In genomic region chr13:23551213-23552008, GRCh38 we compare ENCODE assay signal across 26 cellular contexts. TPM values are rescaled to one million over a fixed set of nuclear protein-coding genes. Genes with fewer than 3 reads are reported as not detected.
A peak's percentile ranks its signal among the peaks of the same experiment; 100 is the strongest.
DNase-seq lines count a peak whose midpoint lies in the region; ATAC-seq, FAIRE-seq and TF ChIP-seq lines count a peak whose summit lies in the region.
"Had no signal": no experiment of that assay in that cellular context is flagged by ENCODE, and none has a peak within 500 bp of the region (broad histone marks: within the 10 kb centered on the region; RNA-seq: fewer than 3 reads in every experiment).

No MANE protein-coding gene starts in this region.

- no peaks in the 10 kb centered on the region for H3K9me3 Mint-ChIP-seq in glutamatergic neuron (ENCODE audit: unreplicated experiment)
- H3K9me3 Mint-ChIP-seq: activated naive CD4-positive, alpha-beta T cell treated with anti-CD3 and anti-CD28 coated beads, Interleukin-2, amount 10 ng/mL, durations not matched to agents 7 days and 5 days had no signal

- no peak for TF ChIP-seq EP300 in suprapubic skin (IDR thresholded peaks at IDR 0.05)

- no peak for ATAC-seq in heart right ventricle
- no peak for ATAC-seq in Right ventricle myocardium superior (ENCODE audit: poor library complexity)
- no peak for ATAC-seq in right cardiac atrium
- ATAC-seq: activated CD4-positive, alpha-beta T cell treated with anti-CD3 and anti-CD28 coated beads for 36 hours; foreskin keratinocyte; HCT116 had no signal

- H3K4me1 ChIP-seq in heart right ventricle = peaks cover 0 to 34% (median 12%) of the 10 kb centered on the region in 9 donors
- peaks cover 6% of the 10 kb centered on the region for H3K4me1 ChIP-seq in right cardiac atrium (ENCODE audit: control insufficient read depth, insufficient read depth, low read length)
- H3K4me1 ChIP-seq in suprapubic skin = peaks cover 11% of the 10 kb centered on the region

- H3K27ac ChIP-seq in heart right ventricle = peak overlapping the region in 9 of 10 donors; percentile 26 to 92 (median 67)
- H3K27ac ChIP-seq in right cardiac atrium (ENCODE audit: low read length) = peak overlapping the region; percentile 21
- H3K27ac ChIP-seq in suprapubic skin = peak overlapping the region; percentile 13
- H3K27ac ChIP-seq: BLaER1 treated with 17β-estradiol and CSF1 and Interleukin-3, amounts not matched to agents 10 nM and 100 nM; dorsolateral prefrontal cortex; foreskin keratinocyte; ovary had no signal

- no peak overlapping the region for H3K27ac Mint-ChIP-seq in glutamatergic neuron (ENCODE audit: unreplicated experiment)
- H3K27ac Mint-ChIP-seq: activated CD4-positive, alpha-beta T cell treated with anti-CD3 and anti-CD28 coated beads for 36 hours; activated naive CD4-positive, alpha-beta T cell treated with anti-CD3 and anti-CD28 coated beads, Interleukin-2, amount 10 ng/mL, durations not matched to agents 7 days and 5 days had no signal

- H3K9me3 ChIP-seq in heart right ventricle (no peaks in the 10 kb centered on the region), right cardiac atrium (ENCODE audit: control insufficient read depth, low read length) (no peaks in the 10 kb centered on the region), suprapubic skin (no peaks in the 10 kb centered on the region)
- H3K9me3 ChIP-seq: ovary had no signal

- H3K36me3 ChIP-seq in heart right ventricle (no peaks in the 10 kb centered on the region), suprapubic skin (no peaks in the 10 kb centered on the region)
- H3K36me3 ChIP-seq: BLaER1 treated with 17β-estradiol and CSF1 and Interleukin-3, amounts not matched to agents 10 nM and 100 nM; ovary had no signal

- peaks cover 4% of the 10 kb centered on the region for H3K27me3 Mint-ChIP-seq in glutamatergic neuron (ENCODE audit: unreplicated experiment)

- TF ChIP-seq POLR2A in suprapubic skin (IDR thresholded peaks at IDR 0.05) = no peak

- peaks cover 0 to 14% (median 0%) of the 10 kb centered on the region in 7 donors for H3K27me3 ChIP-seq in heart right ventricle
- no peaks in the 10 kb centered on the region for H3K27me3 ChIP-seq in right cardiac atrium (ENCODE audit: control insufficient read depth, insufficient read depth)
- H3K27me3 ChIP-seq in suprapubic skin = peaks cover 4% of the 10 kb centered on the region
- H3K27me3 ChIP-seq: BLaER1 treated with 17β-estradiol and CSF1 and Interleukin-3, amounts not matched to agents 10 nM and 100 nM; foreskin keratinocyte; ovary had no signal

- peaks cover 6% of the 10 kb centered on the region for H3K36me3 Mint-ChIP-seq in glutamatergic neuron (ENCODE audit: unreplicated experiment)
- H3K36me3 Mint-ChIP-seq: activated naive CD4-positive, alpha-beta T cell treated with anti-CD3 and anti-CD28 coated beads, Interleukin-2, amount 10 ng/mL, durations not matched to agents 7 days and 5 days had no signal

- no peak for FAIRE-seq in urothelium cell line (lab: Jason Lieb, UNC)

- H3K4me3 ChIP-seq in heart right ventricle (no peak overlapping the region), right cardiac atrium (ENCODE audit: low read length) (no peak overlapping the region), suprapubic skin (no peak overlapping the region)
- H3K4me3 ChIP-seq: BLaER1 treated with 17β-estradiol and CSF1 and Interleukin-3, amounts not matched to agents 10 nM and 100 nM; dorsolateral prefrontal cortex; ovary had no signal

- intact Hi-C loops in heart right ventricle (cut with DNase I) = no loop called here
- intact Hi-C loops in Right ventricle myocardium superior (cut with DNase I) = no loop called here
- intact Hi-C loops in right cardiac atrium (cut with DNase I) = loop anchor here in 1 of 4 donors (5.0 kb wide), 1 partner anchor 34 kb away; no protein-coding TSS in a partner anchor

- peaks cover 15% of the 10 kb centered on the region for H3K4me1 Mint-ChIP-seq in glutamatergic neuron (ENCODE audit: low read depth, unreplicated experiment)
- H3K4me1 Mint-ChIP-seq: activated CD4-positive, alpha-beta T cell treated with anti-CD3 and anti-CD28 coated beads for 36 hours; activated naive CD4-positive, alpha-beta T cell treated with anti-CD3 and anti-CD28 coated beads, Interleukin-2, amount 10 ng/mL, durations not matched to agents 7 days and 5 days had no signal

- WGBS in heart right ventricle, 2 donors = 50 to 59% methylated on average over 4 of the region's 4 CpGs
- 58% methylated on average over 4 of the region's 4 CpGs for WGBS in right cardiac atrium
- 53% methylated on average over 4 of the region's 4 CpGs for WGBS in suprapubic skin

- TF ChIP-seq CTCF in heart right ventricle (IDR thresholded peaks at IDR 0.05) (no peak), suprapubic skin (IDR thresholded peaks at IDR 0.05) (no peak), glutamatergic neuron (IDR thresholded peaks at IDR 0.05; ENCODE audit: partially characterized antibody, unreplicated experiment) (no peak)

- DNase-seq in heart right ventricle = no peak
- DNase-seq in Right ventricle myocardium superior = no peak
- peak; percentile 4 for DNase-seq in NOMO-1 treated with DMSO at 0.1 percent for 48 hours (lab: John Stamatoyannopoulos, UW; ENCODE audit: unreplicated experiment)
- DNase-seq in right cardiac atrium = no peak
- no peak for DNase-seq in suprapubic skin (ENCODE audit: low spot score in 2 of 2)
- DNase-seq in glutamatergic neuron = no peak
- DNase-seq in midbrain (lab: John Stamatoyannopoulos, UW) = no peak
- DNase-seq in urothelium cell line (ENCODE audit: low spot score) = no peak
- DNase-seq: ACHN; activated CD4-positive, alpha-beta T cell treated with anti-CD3 and anti-CD28 coated beads for 36 hours; activated naive CD4-positive, alpha-beta T cell treated with anti-CD3 and anti-CD28 coated beads, Interleukin-2, amount 10 ng/mL, durations not matched to agents 7 days and 5 days; anterior cingulate cortex; dorsolateral prefrontal cortex; islet precursor cell; KG1; NCI-H1694 treated with DMSO at 0.1 percent for 48 hours; NCI-H226; NCI-H748 treated with DMSO at 0.1 percent for 48 hours; OCI-M1; ovary; SHP77; stimulated activated CD4-positive, alpha-beta T cell treated with anti-CD3 and anti-CD28 coated beads, Interleukin-15, amount 100 ng/mL, for 24 hours; stimulated activated CD8-positive, alpha-beta memory T cell treated with anti-CD3 and anti-CD28 coated beads, Interleukin-4, amount 100 ng/mL, for 48 hours had no signal

- H3K4me3 Mint-ChIP-seq in glutamatergic neuron (ENCODE audit: unreplicated experiment) = no peak overlapping the region
- H3K4me3 Mint-ChIP-seq: activated CD4-positive, alpha-beta T cell treated with anti-CD3 and anti-CD28 coated beads for 36 hours; activated naive CD4-positive, alpha-beta T cell treated with anti-CD3 and anti-CD28 coated beads, Interleukin-2, amount 10 ng/mL, durations not matched to agents 7 days and 5 days had no signal

RNA-seq across cellular contexts. Expression of gene TNFRSF19, which starts 18.8 kb away (rescaled TPM):
- 10 to 100 TPM; 25.5 to 49.6 (median 33.7) TPM for total RNA-seq in heart right ventricle
- polyA plus RNA-seq in heart right ventricle = 10 to 100 TPM; 17.8 to 20.9 TPM
- 30.2 TPM for total RNA-seq in Right ventricle myocardium superior
- total RNA-seq in right cardiac atrium = 10 to 100 TPM; 26.2 to 50.8 (median 38.6) TPM
- polyA plus RNA-seq in right cardiac atrium = 15.6 TPM
- 100 to 1,000 TPM in 1 of 4 donors, 10 to 100 TPM in 3; 74.6 to 100 (median 78.5) TPM for total RNA-seq in suprapubic skin
- total RNA-seq in glutamatergic neuron (ENCODE audit: unreplicated experiment) = 188 TPM
- total RNA-seq: activated CD4-positive, alpha-beta T cell treated with anti-CD3 and anti-CD28 coated beads for 36 hours had no signal

Comparison
In these comparisons a context has a peak if more than half of its experiments do, and no peak if none do; other contexts are left out.
1. H3K27ac ChIP-seq: peak in every context shown above with its lines; median percentile 67 in heart right ventricle; 21 in right cardiac atrium; 13 in suprapubic skin.